Comparison of ENCODE assay signal across 8 cellular contexts in the genomic region with DNA sequence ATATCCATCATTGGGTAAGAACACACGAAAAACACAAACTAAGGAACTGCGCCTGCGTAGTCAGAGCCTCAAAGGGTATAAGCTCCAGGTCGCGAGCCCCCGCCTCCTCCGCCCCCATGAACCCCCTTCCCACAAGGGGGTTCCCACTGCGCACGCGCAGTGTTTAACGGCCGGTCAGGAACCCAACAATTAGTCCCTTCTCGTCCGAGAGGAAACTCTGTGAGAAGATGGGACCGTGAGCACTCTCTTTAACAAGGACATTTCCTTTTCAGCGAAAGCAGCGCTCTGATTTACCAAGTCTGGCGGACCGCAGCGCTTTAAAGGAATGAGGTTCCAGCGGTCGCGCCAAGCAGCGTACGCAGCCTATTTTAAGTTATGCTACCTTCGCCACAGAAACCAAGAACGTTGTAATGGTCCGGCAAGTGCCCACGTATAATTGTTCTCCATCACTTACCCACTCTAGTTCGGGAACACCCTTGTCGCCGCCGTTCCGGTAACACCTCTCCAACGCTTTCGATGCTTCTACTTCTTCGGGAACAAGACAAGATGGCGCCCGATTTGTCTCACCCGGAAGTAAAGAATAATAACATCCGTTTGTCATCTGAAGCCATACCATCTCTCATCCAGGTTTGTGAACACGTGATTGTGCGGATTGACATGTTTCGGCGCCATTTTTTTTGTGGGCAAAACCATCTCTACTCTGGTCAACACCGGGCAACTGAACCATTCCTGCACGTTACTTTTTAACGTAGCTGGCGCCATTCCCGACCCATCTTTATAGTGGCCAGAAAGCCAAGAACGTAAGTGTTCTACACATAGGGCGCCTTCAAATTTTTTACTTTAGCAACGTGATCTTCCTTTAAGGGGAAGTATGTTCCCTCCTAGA. TPM values are rescaled to one million over a fixed set of nuclear protein-coding genes. Genes with fewer than 3 reads are reported as not detected.
DNase-seq lines count a peak whose midpoint lies in the region; ATAC-seq and TF ChIP-seq lines count a peak whose summit lies in the region.

A gene with protein sequence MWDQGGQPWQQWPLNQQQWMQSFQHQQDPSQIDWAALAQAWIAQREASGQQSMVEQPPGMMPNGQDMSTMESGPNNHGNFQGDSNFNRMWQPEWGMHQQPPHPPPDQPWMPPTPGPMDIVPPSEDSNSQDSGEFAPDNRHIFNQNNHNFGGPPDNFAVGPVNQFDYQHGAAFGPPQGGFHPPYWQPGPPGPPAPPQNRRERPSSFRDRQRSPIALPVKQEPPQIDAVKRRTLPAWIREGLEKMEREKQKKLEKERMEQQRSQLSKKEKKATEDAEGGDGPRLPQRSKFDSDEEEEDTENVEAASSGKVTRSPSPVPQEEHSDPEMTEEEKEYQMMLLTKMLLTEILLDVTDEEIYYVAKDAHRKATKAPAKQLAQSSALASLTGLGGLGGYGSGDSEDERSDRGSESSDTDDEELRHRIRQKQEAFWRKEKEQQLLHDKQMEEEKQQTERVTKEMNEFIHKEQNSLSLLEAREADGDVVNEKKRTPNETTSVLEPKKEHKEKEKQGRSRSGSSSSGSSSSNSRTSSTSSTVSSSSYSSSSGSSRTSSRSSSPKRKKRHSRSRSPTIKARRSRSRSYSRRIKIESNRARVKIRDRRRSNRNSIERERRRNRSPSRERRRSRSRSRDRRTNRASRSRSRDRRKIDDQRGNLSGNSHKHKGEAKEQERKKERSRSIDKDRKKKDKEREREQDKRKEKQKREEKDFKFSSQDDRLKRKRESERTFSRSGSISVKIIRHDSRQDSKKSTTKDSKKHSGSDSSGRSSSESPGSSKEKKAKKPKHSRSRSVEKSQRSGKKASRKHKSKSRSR (minus strand): TSS at position 548 of the 886 bp plus-strand sequence. CDS start 10,649 bp downstream, outside the sequence.

- peak within 1 kb of the TSS; percentile 88 for H3K4me3 Mint-ChIP-seq in activated CD4-positive, alpha-beta T cell treated with anti-CD3 and anti-CD28 coated beads, Interleukin-2, amount 10 ng/mL, durations not matched to agents 7 days and 5 days

- H3K36me3 Mint-ChIP-seq in activated CD4-positive, alpha-beta T cell treated with anti-CD3 and anti-CD28 coated beads, Interleukin-2, amount 10 ng/mL, durations not matched to agents 7 days and 5 days (ENCODE audit: low read depth), result peaks cover 27% of the 10 kb centered on the region

- ATAC-seq in GM19328 (IDR thresholded peaks at IDR 0.05; ENCODE audit: unreplicated experiment) (peak; percentile 90), HG03520 (IDR thresholded peaks at IDR 0.05; ENCODE audit: unreplicated experiment) (peak; percentile 87), left colon (peak; percentile 94)

- peaks cover 39% of the 10 kb centered on the region for H3K4me1 ChIP-seq in BLaER1

- no peaks in the 10 kb centered on the region for H3K27me3 ChIP-seq in BLaER1

- DNase-seq in NCI-H69 (lab: John Stamatoyannopoulos, UW), result peak; percentile 99
- DNase-seq in activated CD4-positive, alpha-beta T cell treated with anti-CD3 and anti-CD28 coated beads, Interleukin-2, amount 10 ng/mL, durations not matched to agents 7 days and 5 days, result peak; percentile 94
- DNase-seq in coronary artery (ENCODE audit: low spot score), result peak; percentile 94
- peak; percentile 87 to 93 for DNase-seq in left colon
- DNase-seq in stimulated activated CD4-positive, alpha-beta T cell treated with anti-CD3 and anti-CD28 coated beads, Interleukin-1b, Interleukin-23, amount 100 ng/mL, for 48 hours, result peak; percentile 87

- H3K27me3 Mint-ChIP-seq in activated CD4-positive, alpha-beta T cell treated with anti-CD3 and anti-CD28 coated beads, Interleukin-2, amount 10 ng/mL, durations not matched to agents 7 days and 5 days, result no peaks in the 10 kb centered on the region

- CTCF ChIA-PET in activated CD4-positive, alpha-beta T cell treated with anti-CD3 and anti-CD28 coated beads, Interleukin-2, amount 10 ng/mL, durations not matched to agents 7 days and 5 days (lab: Charles Lee), result interaction anchor here (0.6 to 1.1 kb wide), 4 partner anchors 17 to 378 kb away, joined by 3 read pairs; no protein-coding TSS in a partner anchor

- peaks cover 47% of the 10 kb centered on the region for H4K20me1 ChIP-seq in BLaER1

- H3K9me3 ChIP-seq in BLaER1, result no peaks in the 10 kb centered on the region

- no peak for TF ChIP-seq CTCF in coronary artery (IDR thresholded peaks at IDR 0.05)

- intact Hi-C loops in left colon (cut with DNase I, micrococcal nuclease), result no loop called here

- H3K27ac ChIP-seq in BLaER1, result peak within 1 kb of the TSS; percentile 93
- peak within 1 kb of the TSS; percentile 98 to 99 for H3K27ac ChIP-seq in coronary artery

- H3K27ac Mint-ChIP-seq in activated CD4-positive, alpha-beta T cell treated with anti-CD3 and anti-CD28 coated beads, Interleukin-2, amount 10 ng/mL, durations not matched to agents 7 days and 5 days, result peak within 1 kb of the TSS; percentile 99

- no peaks in the 10 kb centered on the region for H3K9me3 Mint-ChIP-seq in activated CD4-positive, alpha-beta T cell treated with anti-CD3 and anti-CD28 coated beads, Interleukin-2, amount 10 ng/mL, durations not matched to agents 7 days and 5 days

- H3K36me3 ChIP-seq in BLaER1, result peaks cover 24% of the 10 kb centered on the region

- H3K4me2 ChIP-seq in BLaER1, result peak within 1 kb of the TSS; percentile 89

- H3K4me3 ChIP-seq in BLaER1, result peak within 1 kb of the TSS; percentile 73
- H3K4me3 ChIP-seq in coronary artery, result peak within 1 kb of the TSS; percentile 91

- POLR2A ChIA-PET in activated CD4-positive, alpha-beta T cell treated with anti-CD3 and anti-CD28 coated beads, Interleukin-2, amount 10 ng/mL, durations not matched to agents 7 days and 5 days (lab: Charles Lee), result interaction anchor here (0.6 kb wide), 2 partner anchors 10 to 11 kb away, joined by 3 to 4 read pairs; no protein-coding TSS in a partner anchor

- H3K9ac ChIP-seq in BLaER1, result peak within 1 kb of the TSS; percentile 89

- peaks cover 55% of the 10 kb centered on the region for H3K4me1 Mint-ChIP-seq in activated CD4-positive, alpha-beta T cell treated with anti-CD3 and anti-CD28 coated beads, Interleukin-2, amount 10 ng/mL, durations not matched to agents 7 days and 5 days

RNA-seq across cellular contexts. Expression of the gene that starts here (rescaled TPM):
- total RNA-seq in activated CD4-positive, alpha-beta T cell treated with anti-CD3 and anti-CD28 coated beads, Interleukin-2, amount 10 ng/mL, durations not matched to agents 7 days and 5 days, result 100 to 1,000 TPM; 138 to 143 TPM
- 10 to 100 TPM; 70.0 to 72.9 TPM for total RNA-seq in left colon

Comparison
In these comparisons a context has a peak if more than half of its experiments do, and no peak if none do; other contexts are left out.
1. Peak in every context shown above with its lines: DNase-seq, ATAC-seq, H3K4me3 ChIP-seq and H3K27ac ChIP-seq.